In genomic region chr17:42243493-42243982, GRCh38 we compare ENCODE assay signal across 29 cellular contexts. TPM values are rescaled to one million over a fixed set of nuclear protein-coding genes. Genes with fewer than 3 reads are reported as not detected.
A peak's percentile ranks its signal among the peaks of the same experiment; 100 is the strongest.
DNase-seq lines count a peak whose midpoint lies in the region; ATAC-seq, FAIRE-seq and TF ChIP-seq lines count a peak whose summit lies in the region.
"Had no signal": no experiment of that assay in that cellular context is flagged by ENCODE, and none has a peak within 500 bp of the region (broad histone marks: within the 10 kb centered on the region; RNA-seq: fewer than 3 reads in every experiment).

No MANE protein-coding gene starts in this region.

- no peaks in the 10 kb centered on the region for H3K36me3 ChIP-seq in HepG2 (replicated peaks in 1 of 2; ENCODE audit: control insufficient read depth in 1 of 2, insufficient read depth in 2 of 2, low read length in 2 of 2)
- H3K36me3 ChIP-seq in right lobe of liver = no peaks in the 10 kb centered on the region
- no peaks in the 10 kb centered on the region; a peak in 1 of 3 replicates for H3K36me3 ChIP-seq in HEK293 (ENCODE audit: control insufficient read depth in 2 of 2, insufficient read depth in 1 of 2, low read length in 2 of 2)
- H3K36me3 ChIP-seq in left lung = no peaks in the 10 kb centered on the region
- H3K36me3 ChIP-seq: heart right ventricle had no signal

- H2AFZ ChIP-seq in HepG2 (ENCODE audit: low read length) = no peak overlapping the region

- H3K9me3 ChIP-seq in HepG2 (ENCODE audit: low read length) = no peaks in the 10 kb centered on the region
- H3K9me3 ChIP-seq in right lobe of liver = no peaks in the 10 kb centered on the region
- H3K9me3 ChIP-seq in HEK293 (ENCODE audit: control insufficient read depth, insufficient read depth, low read depth, low read length) = no peaks in the 10 kb centered on the region
- no peaks in the 10 kb centered on the region for H3K9me3 ChIP-seq in left lung
- H3K9me3 ChIP-seq: heart right ventricle had no signal

- H4K20me1 ChIP-seq in HepG2 (ENCODE audit: insufficient read depth, low read length) = no peaks in the 10 kb centered on the region; the same call in 1 of the 2 replicates

- WGBS in HepG2 (ENCODE audit: low lambda C conversion rate) = 71% methylated on average over 5 of the region's 5 CpGs
- WGBS in right lobe of liver (ENCODE audit: insufficient coverage, low coverage, low lambda C conversion rate, missing lambda C conversion rate) = 59% methylated on average over 5 of the region's 5 CpGs

- peaks cover 24% of the 10 kb centered on the region for H3K79me2 ChIP-seq in HepG2 (ENCODE audit: insufficient read depth, low read length)

- CTCF ChIA-PET in HepG2 (lab: Yijun Ruan, JAX; ENCODE audit: low intra/inter-chr PET ratio, low total read pairs) = no interaction called here
- CTCF ChIA-PET in HEK293 (lab: Yijun Ruan, JAX) = interaction anchor here (0.7 to 3.1 kb wide), 3 partner anchors 8 to 838 kb away, joined by 3 to 18 read pairs (median 3); no protein-coding TSS in a partner anchor

- H3K4me1 ChIP-seq in HepG2 (ENCODE audit: insufficient read depth, low read length) (peaks cover 50% of the 10 kb centered on the region), right lobe of liver (peaks cover 0 to 53% (median 12%) of the 10 kb centered on the region in 4 donors), HEK293 (ENCODE audit: control insufficient read depth, insufficient read depth, low read length) (peaks cover 3% of the 10 kb centered on the region; the same call in 1 of the 2 replicates), left lung (peaks cover 0 to 39% of the 10 kb centered on the region in 2 donors)

- FAIRE-seq in HepG2 (lab: Jason Lieb, UNC) = no peak
- FAIRE-seq: TTC549 had no signal

- H3K27ac ChIP-seq in HepG2 (ENCODE audit: extremely low read length, insufficient read depth, low read length) (no peak overlapping the region), right lobe of liver (no peak overlapping the region), HEK293 (ENCODE audit: extremely low read depth, low read depth, low read length) (no peak overlapping the region), left lung (peak overlapping the region; percentile 1 to 11)
- H3K27ac ChIP-seq: SJSA1 had no signal

- TF ChIP-seq POLR2A in HepG2 (IDR thresholded peaks at IDR 0.05; ENCODE audit: insufficient read depth in 1 of 2, low read depth in 2 of 2, low read length in 2 of 2) (no peak), right lobe of liver (IDR thresholded peaks at IDR 0.05) (no peak)

- in situ Hi-C loops in HepG2 (cut with HindIII; ENCODE audit: extremely low pct_ligation_motif_present, low pct_unique_long_range_greater_than_20kb) = no loop called here

- H3K9ac ChIP-seq in HepG2 (ENCODE audit: insufficient read depth, low read depth, low read length) = no peak overlapping the region

- H3K27me3 ChIP-seq in HepG2 (ENCODE audit: control insufficient read depth in 1 of 2, insufficient read depth in 2 of 2, low read length in 2 of 2) = no peaks in the 10 kb centered on the region
- no peaks in the 10 kb centered on the region for H3K27me3 ChIP-seq in right lobe of liver
- H3K27me3 ChIP-seq in left lung = no peaks in the 10 kb centered on the region
- H3K27me3 ChIP-seq: heart right ventricle, SJSA1 had no signal

- H3K4me2 ChIP-seq in HepG2 (ENCODE audit: low read depth, low read length) = no peak overlapping the region

- H3K4me3 ChIP-seq in HepG2 (replicated peaks in 1 of 3; ENCODE audit: insufficient read depth in 1 of 3, low read depth in 2 of 3, low read length in 3 of 3) = no peak overlapping the region
- H3K4me3 ChIP-seq in right lobe of liver = no peak overlapping the region
- H3K4me3 ChIP-seq in HEK293 (ENCODE audit: low read depth, low read length) = no peak overlapping the region
- H3K4me3 ChIP-seq in left lung = no peak overlapping the region
- H3K4me3 ChIP-seq: heart right ventricle, SJSA1 had no signal

- POLR2A ChIA-PET in HepG2 (lab: Yijun Ruan, JAX) (no interaction called here), HEK293 (lab: Yijun Ruan, JAX) (no interaction called here)

- ATAC-seq in HepG2 (peak; percentile 51), right lobe of liver (no peak), left lung (peak; percentile 33), HG03159 (IDR thresholded peaks at IDR 0.05; ENCODE audit: unreplicated experiment) (no peak), GM21381 (IDR thresholded peaks at IDR 0.05; ENCODE audit: unreplicated experiment) (no peak)
- ATAC-seq: heart right ventricle, left cardiac atrium had no signal

- TF ChIP-seq CTCF in HepG2 (CRISPR knock-in tag; IDR thresholded peaks at IDR 0.05) (no peak), right lobe of liver (IDR thresholded peaks at IDR 0.05) (no peak), HEK293 (tag by site-specific recombination; IDR thresholded peaks at IDR 0.05) (no peak), left lung (IDR thresholded peaks at IDR 0.05) (no peak)

- TF ChIP-seq EP300 in HepG2 (IDR thresholded peaks at IDR 0.05; ENCODE audit: low read depth in 2 of 2, low read length in 2 of 2) (no peak), HepG2 (CRISPR knock-in tag; IDR thresholded peaks at IDR 0.05; ENCODE audit: borderline replicate concordance) (no peak)

- TF ChIP-seq RAD21 in HepG2 (CRISPR knock-in tag; IDR thresholded peaks at IDR 0.05) = no peak

- BruUV-seq in HepG2 (replicated peaks; lab: Mats Ljungman, UMichigan) = no TSS peak

- DNase-seq in HepG2 (ENCODE audit: low spot score) (peak; percentile 22), right lobe of liver (no peak), left lung (no peak)
- no peak for DNase-seq in stimulated activated CD4-positive, alpha-beta T cell treated with anti-CD3 and anti-CD28 coated beads, Interleukin-2, amount 100 ng/mL, for 48 hours
- DNase-seq: activated effector memory CD4-positive, alpha-beta T cell treated with Interleukin-2 at 50 U/mL for 16 hours; DMS79; effector CD8-positive, alpha-beta T cell; erythroblast; GF-D8; GOT3; heart right ventricle; left cardiac atrium; MV-4-11; NCI-H1694 treated with DMSO at 0.1 percent for 48 hours; NCI-H526; retina; stimulated activated CD4-positive, alpha-beta T cell treated with anti-CD3 and anti-CD28 coated beads, Interleukin-12 subunit alpha, Interleukin-12 subunit beta, amount 100 ng/mL, for 4 hours; stimulated activated CD4-positive, alpha-beta T cell treated with anti-CD3 and anti-CD28 coated beads, Interleukin-4, amount 100 ng/mL, for 4 hours; stimulated activated naive CD4-positive, alpha-beta T cell treated with Interleukin-2 at 50 U/mL for 16 hours; T-helper 1 cell had no signal

- intact Hi-C loops in HepG2 (cut with micrococcal nuclease; ENCODE audit: unreplicated experiment) = loop anchor here (10.0 kb wide), 1 partner anchor 59 kb away; the partner anchor contains the start of genes HCRT and KCNH4
- intact Hi-C loops in right lobe of liver (cut with DNase I) = no loop called here
- intact Hi-C loops in left lung (cut with DNase I) = no loop called here

RNA-seq across cellular contexts. Expression of gene STAT5B, which starts 32.7 kb away (rescaled TPM):
- total RNA-seq in HepG2 (2016; rRNA removed; fragmentation: Illumina TruSeq; extraction: Trizol) = 17.2 and 21.0 TPM in 2 replicates
- 8.8 and 10.4 TPM in 2 replicates for total RNA-seq in HepG2 (2016; cell fraction: cytosol; rRNA removed; fragmentation: Illumina TruSeq; extraction: Trizol; ENCODE audit: low read depth)
- 14.8 and 23.5 TPM in 2 replicates for total RNA-seq in HepG2 (2016; cell fraction: insoluble cytoplasmic fraction; rRNA removed; fragmentation: Illumina TruSeq; extraction: Trizol)
- total RNA-seq in HepG2 (2016; cell fraction: membrane; rRNA removed; fragmentation: Illumina TruSeq; extraction: Trizol) = 13.7 and 14.6 TPM in 2 replicates
- total RNA-seq in HepG2 (2016; cell fraction: nucleus; rRNA removed; fragmentation: Illumina TruSeq; extraction: Trizol) = 21.1 and 22.8 TPM in 2 replicates
- 42.8 and 44.8 TPM in 2 replicates for polyA plus RNA-seq in HepG2 (2011; rRNA removed)
- polyA plus RNA-seq in HepG2 (2011; cell fraction: cytosol; rRNA removed) = 18.5 and 22.6 TPM in 2 replicates
- polyA plus RNA-seq in HepG2 (2011; cell fraction: nucleus; rRNA removed) = 110 and 115 TPM in 2 replicates
- 27.0 and 34.0 TPM in 2 replicates for polyA plus RNA-seq in HepG2 (2012)
- 3.0 and 3.2 TPM in 2 replicates for polyA plus RNA-seq in HepG2 (2016; cell fraction: cytosol; fragmentation: Illumina TruSeq; extraction: Trizol; ENCODE audit: low read depth)
- 13.9 and 18.4 TPM in 2 replicates for polyA plus RNA-seq in HepG2 (2016; cell fraction: insoluble cytoplasmic fraction; fragmentation: Illumina TruSeq; extraction: Trizol; ENCODE audit: low read depth)
- polyA plus RNA-seq in HepG2 (2016; cell fraction: membrane; fragmentation: Illumina TruSeq; extraction: Trizol; ENCODE audit: low read depth) = 8.2 and 9.4 TPM in 2 replicates
- polyA plus RNA-seq in HepG2 (2016; cell fraction: nucleus; fragmentation: Illumina TruSeq; extraction: Trizol; ENCODE audit: insufficient read depth, low read depth) = 73.9 and 77.3 TPM in 2 replicates
- polyA minus RNA-seq in HepG2 (2011; rRNA and poly(A)+ RNA removed; ENCODE audit: low replicate concordance) = 35.0 and 59.1 TPM in 2 replicates
- polyA minus RNA-seq in HepG2 (2011; cell fraction: cytosol; rRNA and poly(A)+ RNA removed) = 14.9 and 16.6 TPM in 2 replicates
- 36.8 and 37.1 TPM in 2 replicates for polyA minus RNA-seq in HepG2 (2011; cell fraction: nucleus; rRNA and poly(A)+ RNA removed)
- total RNA-seq in right lobe of liver = 10 to 100 TPM; 21.2 to 29.0 (median 26.7) TPM
- 10 to 100 TPM; 41.5 to 70.9 TPM for total RNA-seq in left lung

RNA-seq across cellular contexts. Expression of gene STAT5A, which starts 44.8 kb away (rescaled TPM):
- total RNA-seq in HepG2 (2016; rRNA removed; fragmentation: Illumina TruSeq; extraction: Trizol) = 4.1 and 4.5 TPM in 2 replicates
- 1.5 and 1.6 TPM in 2 replicates for total RNA-seq in HepG2 (2016; cell fraction: cytosol; rRNA removed; fragmentation: Illumina TruSeq; extraction: Trizol; ENCODE audit: low read depth)
- total RNA-seq in HepG2 (2016; cell fraction: insoluble cytoplasmic fraction; rRNA removed; fragmentation: Illumina TruSeq; extraction: Trizol) = 2.4 and 3.2 TPM in 2 replicates
- total RNA-seq in HepG2 (2016; cell fraction: membrane; rRNA removed; fragmentation: Illumina TruSeq; extraction: Trizol) = 3.5 and 3.6 TPM in 2 replicates
- 3.1 and 4.2 TPM in 2 replicates for total RNA-seq in HepG2 (2016; cell fraction: nucleus; rRNA removed; fragmentation: Illumina TruSeq; extraction: Trizol)
- 1.2 and 1.4 TPM in 2 replicates for polyA plus RNA-seq in HepG2 (2011; rRNA removed)
- 1.3 and 1.4 TPM in 2 replicates for polyA plus RNA-seq in HepG2 (2011; cell fraction: cytosol; rRNA removed)
- 3.3 and 3.4 TPM in 2 replicates for polyA plus RNA-seq in HepG2 (2011; cell fraction: nucleus; rRNA removed)
- 3.9 and 7.9 TPM in 2 replicates for polyA plus RNA-seq in HepG2 (2012)
- 1.2 and 1.4 TPM in 2 replicates for polyA plus RNA-seq in HepG2 (2016; cell fraction: cytosol; fragmentation: Illumina TruSeq; extraction: Trizol; ENCODE audit: low read depth)
- 2.4 and 3.3 TPM in 2 replicates for polyA plus RNA-seq in HepG2 (2016; cell fraction: insoluble cytoplasmic fraction; fragmentation: Illumina TruSeq; extraction: Trizol; ENCODE audit: low read depth)
- 2.4 and 2.5 TPM in 2 replicates for polyA plus RNA-seq in HepG2 (2016; cell fraction: membrane; fragmentation: Illumina TruSeq; extraction: Trizol; ENCODE audit: low read depth)
- 3.2 and 4.2 TPM in 2 replicates for polyA plus RNA-seq in HepG2 (2016; cell fraction: nucleus; fragmentation: Illumina TruSeq; extraction: Trizol; ENCODE audit: insufficient read depth, low read depth)
- 6.3 and 24.5 TPM in 2 replicates for polyA minus RNA-seq in HepG2 (2011; rRNA and poly(A)+ RNA removed; ENCODE audit: low replicate concordance)
- polyA minus RNA-seq in HepG2 (2011; cell fraction: cytosol; rRNA and poly(A)+ RNA removed) = 1.7 TPM in 2 replicates
- 1.7 and 3.0 TPM in 2 replicates for polyA minus RNA-seq in HepG2 (2011; cell fraction: nucleus; rRNA and poly(A)+ RNA removed)
- 10 to 100 TPM in 1 of 6 experiments, 1 to 10 TPM in 5; 4.8 to 11.5 (median 7.7) TPM for total RNA-seq in right lobe of liver
- total RNA-seq in left lung = 10 to 100 TPM; 29.3 to 47.4 TPM

RNA-seq across cellular contexts. Expression of gene GHDC, which starts 49.2 kb away (rescaled TPM):
- 8.8 and 22.5 TPM in 2 replicates for total RNA-seq in HepG2 (2016; rRNA removed; fragmentation: Illumina TruSeq; extraction: Trizol)
- total RNA-seq in HepG2 (2016; cell fraction: cytosol; rRNA removed; fragmentation: Illumina TruSeq; extraction: Trizol; ENCODE audit: low read depth) = 3.1 and 3.3 TPM in 2 replicates
- total RNA-seq in HepG2 (2016; cell fraction: insoluble cytoplasmic fraction; rRNA removed; fragmentation: Illumina TruSeq; extraction: Trizol) = 8.0 and 22.0 TPM in 2 replicates
- 5.2 and 6.2 TPM in 2 replicates for total RNA-seq in HepG2 (2016; cell fraction: membrane; rRNA removed; fragmentation: Illumina TruSeq; extraction: Trizol)
- 22.7 and 27.8 TPM in 2 replicates for total RNA-seq in HepG2 (2016; cell fraction: nucleus; rRNA removed; fragmentation: Illumina TruSeq; extraction: Trizol)
- 15.4 and 25.6 TPM in 2 replicates for polyA plus RNA-seq in HepG2 (2011; rRNA removed)
- 11.2 and 18.0 TPM in 2 replicates for polyA plus RNA-seq in HepG2 (2011; cell fraction: cytosol; rRNA removed)
- polyA plus RNA-seq in HepG2 (2011; cell fraction: nucleus; rRNA removed) = 107 and 115 TPM in 2 replicates
- polyA plus RNA-seq in HepG2 (2012) = 15.2 and 19.1 TPM in 2 replicates
- 2.2 and 2.5 TPM in 2 replicates for polyA plus RNA-seq in HepG2 (2016; cell fraction: cytosol; fragmentation: Illumina TruSeq; extraction: Trizol; ENCODE audit: low read depth)
- polyA plus RNA-seq in HepG2 (2016; cell fraction: insoluble cytoplasmic fraction; fragmentation: Illumina TruSeq; extraction: Trizol; ENCODE audit: low read depth) = 6.0 and 8.7 TPM in 2 replicates
- polyA plus RNA-seq in HepG2 (2016; cell fraction: membrane; fragmentation: Illumina TruSeq; extraction: Trizol; ENCODE audit: low read depth) = 3.6 and 4.1 TPM in 2 replicates
- polyA plus RNA-seq in HepG2 (2016; cell fraction: nucleus; fragmentation: Illumina TruSeq; extraction: Trizol; ENCODE audit: insufficient read depth, low read depth) = 45.8 and 46.8 TPM in 2 replicates
- 14.5 and 31.4 TPM in 2 replicates for polyA minus RNA-seq in HepG2 (2011; rRNA and poly(A)+ RNA removed; ENCODE audit: low replicate concordance)
- polyA minus RNA-seq in HepG2 (2011; cell fraction: cytosol; rRNA and poly(A)+ RNA removed) = 12.0 and 19.4 TPM in 2 replicates
- 12.1 and 14.4 TPM in 2 replicates for polyA minus RNA-seq in HepG2 (2011; cell fraction: nucleus; rRNA and poly(A)+ RNA removed)
- 10 to 100 TPM in 5 of 6 experiments, 1 to 10 TPM in 1; 8.8 to 23.9 (median 12.8) TPM for total RNA-seq in right lobe of liver
- total RNA-seq in left lung = 10 to 100 TPM; 22.5 to 25.8 TPM

RNA-seq across cellular contexts. Expression of gene HCRT, which starts 58.3 kb away (rescaled TPM):
- total RNA-seq in HepG2 (2016; rRNA removed; fragmentation: Illumina TruSeq; extraction: Trizol) = not detected in 2 replicates
- total RNA-seq in HepG2 (2016; cell fraction: cytosol; rRNA removed; fragmentation: Illumina TruSeq; extraction: Trizol; ENCODE audit: low read depth) = not detected in 2 replicates
- total RNA-seq in HepG2 (2016; cell fraction: insoluble cytoplasmic fraction; rRNA removed; fragmentation: Illumina TruSeq; extraction: Trizol) = not detected in 2 replicates
- not detected in 2 replicates for total RNA-seq in HepG2 (2016; cell fraction: membrane; rRNA removed; fragmentation: Illumina TruSeq; extraction: Trizol)
- not detected in 2 replicates for total RNA-seq in HepG2 (2016; cell fraction: nucleus; rRNA removed; fragmentation: Illumina TruSeq; extraction: Trizol)
- polyA plus RNA-seq in HepG2 (2011; rRNA removed) = not detected in 2 replicates
- polyA plus RNA-seq in HepG2 (2011; cell fraction: cytosol; rRNA removed) = not detected in 2 replicates
- not detected in 2 replicates for polyA plus RNA-seq in HepG2 (2011; cell fraction: nucleus; rRNA removed)
- polyA plus RNA-seq in HepG2 (2012) = not detected in 2 replicates
- polyA plus RNA-seq in HepG2 (2016; cell fraction: cytosol; fragmentation: Illumina TruSeq; extraction: Trizol; ENCODE audit: low read depth) = 0.36 TPM in 1 of 2 replicates, not detected in the other
- not detected in 2 replicates for polyA plus RNA-seq in HepG2 (2016; cell fraction: insoluble cytoplasmic fraction; fragmentation: Illumina TruSeq; extraction: Trizol; ENCODE audit: low read depth)
- polyA plus RNA-seq in HepG2 (2016; cell fraction: membrane; fragmentation: Illumina TruSeq; extraction: Trizol; ENCODE audit: low read depth) = not detected in 2 replicates
- not detected in 2 replicates for polyA plus RNA-seq in HepG2 (2016; cell fraction: nucleus; fragmentation: Illumina TruSeq; extraction: Trizol; ENCODE audit: insufficient read depth, low read depth)
- not detected in 2 replicates for polyA minus RNA-seq in HepG2 (2011; rRNA and poly(A)+ RNA removed; ENCODE audit: low replicate concordance)
- polyA minus RNA-seq in HepG2 (2011; cell fraction: cytosol; rRNA and poly(A)+ RNA removed) = not detected in 2 replicates
- polyA minus RNA-seq in HepG2 (2011; cell fraction: nucleus; rRNA and poly(A)+ RNA removed) = not detected in 2 replicates
- not detected for total RNA-seq in right lobe of liver
- total RNA-seq in left lung = not detected
- total RNA-seq: activated CD8-positive, alpha-beta memory T cell treated with anti-CD3 and anti-CD28 coated beads for 36 hours; fibroblast of villous mesenchyme; heart right ventricle; left cardiac atrium; osteoblast; SJSA1 had no signal
- polyA plus RNA-seq: adipose tissue, heart right ventricle had no signal

Comparison
In these comparisons a context has a peak if more than half of its experiments do, and no peak if none do; other contexts are left out.
1. ATAC-seq: peak in HepG2 (single experiment) and left lung (single experiment); none in right lobe of liver (0 of 4), HG03159 (single experiment) and GM21381 (single experiment).
2. H3K27ac ChIP-seq: peak in left lung (2 of 2); none in HepG2 (single experiment), right lobe of liver (0 of 3) and HEK293 (single experiment).
3. Of the 63 proteins assayed by ChIP-seq in both HepG2 and HEK293: peak only in HepG2: none; only in HEK293: ZBTB44; in both: none; in neither: 62.